ENCODE assay signal across 15 cellular contexts in genomic region chr1:74681001-74681400, GRCh38.
A peak's percentile ranks its signal among the peaks of the same experiment; 100 is the strongest.
DNase-seq lines count a peak whose midpoint lies in the region; ATAC-seq lines count a peak whose summit lies in the region.
"Had no signal": no experiment of that assay in that cellular context is flagged by ENCODE, and none has a peak within 500 bp of the region (broad histone marks: within the 10 kb centered on the region; RNA-seq: fewer than 3 reads in every experiment).

No MANE protein-coding gene starts in this region.

- DNase-seq in NCI-H69 (lab: John Stamatoyannopoulos, UW) (peak; percentile 58), NOMO-1 (lab: John Stamatoyannopoulos, UW; ENCODE audit: unreplicated experiment in 2 of 2) (no peak), COR-L47 (lab: John Stamatoyannopoulos, UW) (no peak), DMS153 treated with DMSO at 0.1 percent for 48 hours (lab: John Stamatoyannopoulos, UW; ENCODE audit: unreplicated experiment) (no peak)
- DNase-seq in activated CD4-positive, alpha-beta T cell treated with anti-CD3 and anti-CD28 coated beads for 1 hour, result no peak
- DNase-seq: activated CD4-positive, alpha-beta memory T cell treated with anti-CD3 and anti-CD28 coated beads, Interleukin-2, amount 10 ng/mL, durations not matched to agents 7 days and 5 days; activated naive CD4-positive, alpha-beta T cell treated with Interleukin-2 at 50 U/mL for 16 hours; NCI-H1436; NK-92 treated with Interleukin-12 subunit alpha and Interleukin-12 subunit beta, amount 100 ng/mL, for 24 hours; right cardiac atrium; SW 1271; upper lobe of left lung had no signal

- peak; percentile 29 for ATAC-seq in GM18517 (IDR thresholded peaks at IDR 0.05; ENCODE audit: unreplicated experiment)
- ATAC-seq in GM21390 (IDR thresholded peaks at IDR 0.05; ENCODE audit: unreplicated experiment), result peak; percentile 39
- ATAC-seq in HG03025 (IDR thresholded peaks at IDR 0.05; ENCODE audit: low FRiP score, unreplicated experiment), result peak; percentile 26
- ATAC-seq: right cardiac atrium had no signal
